ENCODE assay signal across 18 cellular contexts in genomic region chr18:57443247-57443646, GRCh38. TPM values are rescaled to one million over a fixed set of nuclear protein-coding genes. Genes with fewer than 3 reads are reported as not detected.
"Had no signal": no experiment of that assay in that cellular context is flagged by ENCODE, and none has a peak within 500 bp of the region (broad histone marks: within the 10 kb centered on the region; RNA-seq: fewer than 3 reads in every experiment).

No MANE protein-coding gene starts in this region.

- DNase-seq: effector CD8-positive, alpha-beta T cell; gastrocnemius medialis; left lung; lower lobe of right lung; occipital lobe; psoas muscle; retina; stimulated activated naive CD4-positive, alpha-beta T cell treated with Interleukin-2 at 50 U/mL for 16 hours; trophoblast cell had no signal

- H3K9me3 ChIP-seq: gastrocnemius medialis, left lung, lower lobe of right lung, psoas muscle had no signal

- H3K4me2 ChIP-seq: neural progenitor cell had no signal

- H3K27ac ChIP-seq: coronary artery, gastrocnemius medialis, left lung, lower lobe of right lung, neural progenitor cell, parathyroid adenoma, psoas muscle had no signal

- H3K4me3 ChIP-seq: coronary artery, gastrocnemius medialis, left lung, lower lobe of right lung, neural progenitor cell, psoas muscle had no signal

- H3K79me2 ChIP-seq: parathyroid adenoma had no signal

- FAIRE-seq: endometrium, keratinocyte had no signal

- H3K9ac ChIP-seq: neural progenitor cell, parathyroid adenoma had no signal

- ATAC-seq: esophagus mucosa; gastrocnemius medialis; left lung; lower lobe of right lung; natural killer cell treated with Interleukin-12 subunit alpha and Interleukin-12 subunit beta and Interleukin-15 and Interleukin-18, amount 100 ng/mL, for 72 hours; psoas muscle; sciatic nerve had no signal

- H2AFZ ChIP-seq: neural progenitor cell, parathyroid adenoma had no signal

- H3K36me3 ChIP-seq: gastrocnemius medialis, left lung, lower lobe of right lung, neural progenitor cell had no signal

RNA-seq across cellular contexts. Expression of gene ONECUT2, which starts 8.1 kb away (rescaled TPM):
- total RNA-seq: sciatic nerve, skeletal muscle tissue had no signal
